In genomic region chr1:201396859-201397464, GRCh38 we compare ENCODE assay signal across 17 cellular contexts. TPM values are rescaled to one million over a fixed set of nuclear protein-coding genes. Genes with fewer than 3 reads are reported as not detected.
DNase-seq lines count a peak whose midpoint lies in the region; ATAC-seq and TF ChIP-seq lines count a peak whose summit lies in the region.
"Had no signal": no experiment of that assay in that cellular context is flagged by ENCODE, and none has a peak within 500 bp of the region (broad histone marks: within the 10 kb centered on the region; RNA-seq: fewer than 3 reads in every experiment).

No MANE protein-coding gene starts in this region.

- intact Hi-C loops in CD8-positive, alpha-beta T cell (cut with DNase I, micrococcal nuclease): no loop called here

- peaks cover 50% of the 10 kb centered on the region for H3K4me1 ChIP-seq in hepatocyte (ENCODE audit: insufficient read depth)
- no peaks in the 10 kb centered on the region for H3K4me1 ChIP-seq in rectal smooth muscle tissue (ENCODE audit: control insufficient read depth, insufficient read depth, low read length)
- H3K4me1 ChIP-seq in GM23338 (ENCODE audit: insufficient read depth): peaks cover 26% of the 10 kb centered on the region
- H3K4me1 ChIP-seq in CD8-positive, alpha-beta T cell (ENCODE audit: insufficient read depth, low read length): no peaks in the 10 kb centered on the region

- H3K27ac Mint-ChIP-seq in GM23338 (no peak overlapping the region), glutamatergic neuron (ENCODE audit: unreplicated experiment) (no peak overlapping the region)
- H3K27ac Mint-ChIP-seq in CD8-positive, alpha-beta T cell: no peak overlapping the region
- H3K27ac Mint-ChIP-seq: activated CD4-positive, alpha-beta T cell treated with anti-CD3 and anti-CD28 coated beads, Interleukin-2, amount 10 ng/mL, durations not matched to agents 7 days and 5 days; dendritic cell treated with granulocyte-macrophage colony-stimulating factor and Interleukin-4, amounts not matched to agents 40 ng/mL and 50 ng/mL, for 4 days; IgD-negative memory B cell had no signal

- POLR2A ChIA-PET in CD8-positive, alpha-beta T cell (lab: Charles Lee): no interaction called here

- H3K9me2 ChIP-seq in hepatocyte (replicated peaks; ENCODE audit: insufficient read depth) (no peaks in the 10 kb centered on the region), GM23338 (ENCODE audit: insufficient read depth) (no peaks in the 10 kb centered on the region)

- peak overlapping the region; percentile 82 for H3K4me2 ChIP-seq in hepatocyte
- H3K4me2 ChIP-seq in GM23338: no peak overlapping the region

- peak; percentile 84 for DNase-seq in Caki2 (ENCODE audit: low read depth)
- peak; percentile 50 for DNase-seq in NCI-H510A (lab: John Stamatoyannopoulos, UW)
- peak; percentile 86 for DNase-seq in hepatocyte (ENCODE audit: low spot score)
- no peak for DNase-seq in GM23338 (ENCODE audit: low spot score)
- DNase-seq in CD8-positive, alpha-beta T cell: no peak
- no peak for DNase-seq in glutamatergic neuron
- DNase-seq: activated CD4-positive, alpha-beta T cell treated with anti-CD3 and anti-CD28 coated beads, Interleukin-2, amount 10 ng/mL, durations not matched to agents 7 days and 5 days; activated naive CD4-positive, alpha-beta T cell treated with Interleukin-2 at 50 U/mL for 16 hours; hippocampal formation; NCI-H2227 treated with DMSO at 0.1 percent for 48 hours had no signal

- no peak overlapping the region for H3K9ac ChIP-seq in rectal smooth muscle tissue (ENCODE audit: low read length)

- H3K36me3 ChIP-seq in hepatocyte (replicated peaks; ENCODE audit: insufficient read depth, low read depth) (no peaks in the 10 kb centered on the region), rectal smooth muscle tissue (ENCODE audit: control insufficient read depth, insufficient read depth, low read length) (no peaks in the 10 kb centered on the region), GM23338 (ENCODE audit: insufficient read depth) (no peaks in the 10 kb centered on the region)
- no peaks in the 10 kb centered on the region for H3K36me3 ChIP-seq in CD8-positive, alpha-beta T cell (ENCODE audit: insufficient read depth, low read length)
- H3K36me3 ChIP-seq: tibial nerve had no signal

- H3K4me1 Mint-ChIP-seq in GM23338: peaks cover 44% of the 10 kb centered on the region
- peaks cover 4% of the 10 kb centered on the region for H3K4me1 Mint-ChIP-seq in CD8-positive, alpha-beta T cell (ENCODE audit: low read depth)
- no peaks in the 10 kb centered on the region for H3K4me1 Mint-ChIP-seq in glutamatergic neuron (ENCODE audit: low read depth, unreplicated experiment)
- H3K4me1 Mint-ChIP-seq: activated CD4-positive, alpha-beta T cell treated with anti-CD3 and anti-CD28 coated beads, Interleukin-2, amount 10 ng/mL, durations not matched to agents 7 days and 5 days; IgD-negative memory B cell; neural crest cell had no signal

- no peaks in the 10 kb centered on the region for H3K27me3 ChIP-seq in hepatocyte
- peaks cover 12% of the 10 kb centered on the region for H3K27me3 ChIP-seq in rectal smooth muscle tissue (ENCODE audit: control insufficient read depth, insufficient read depth, low read length)
- peaks cover 28% of the 10 kb centered on the region for H3K27me3 ChIP-seq in GM23338 (ENCODE audit: insufficient read depth)
- H3K27me3 ChIP-seq in CD8-positive, alpha-beta T cell (ENCODE audit: insufficient read depth, low read length): peaks cover 12% of the 10 kb centered on the region

- CTCF ChIA-PET in CD8-positive, alpha-beta T cell (lab: Charles Lee): interaction anchor here (1.0 kb wide), 1 partner anchor 45 kb away, joined by 3 read pairs; no protein-coding TSS in a partner anchor

- H3K4me3 Mint-ChIP-seq in GM23338: no peak overlapping the region
- H3K4me3 Mint-ChIP-seq in CD8-positive, alpha-beta T cell: no peak overlapping the region
- H3K4me3 Mint-ChIP-seq in glutamatergic neuron (ENCODE audit: unreplicated experiment): no peak overlapping the region
- H3K4me3 Mint-ChIP-seq: activated CD4-positive, alpha-beta T cell treated with anti-CD3 and anti-CD28 coated beads, Interleukin-2, amount 10 ng/mL, durations not matched to agents 7 days and 5 days; dendritic cell treated with granulocyte-macrophage colony-stimulating factor and Interleukin-4, amounts not matched to agents 40 ng/mL and 50 ng/mL, for 4 days; IgD-negative memory B cell; neural crest cell had no signal

- ATAC-seq in HG02623 (IDR thresholded peaks at IDR 0.05; ENCODE audit: unreplicated experiment) (no peak), GM23338 (no peak)
- no peak for ATAC-seq in CD8-positive, alpha-beta T cell

- H3K4me3 ChIP-seq in hepatocyte (no peak overlapping the region), rectal smooth muscle tissue (ENCODE audit: low read length) (peak overlapping the region; percentile 19), GM23338 (no peak overlapping the region)
- no peak overlapping the region for H3K4me3 ChIP-seq in CD8-positive, alpha-beta T cell (ENCODE audit: low read depth, low read length)
- H3K4me3 ChIP-seq: SK-N-MC, tibial nerve had no signal

- H3K9me3 Mint-ChIP-seq in GM23338: no peaks in the 10 kb centered on the region
- H3K9me3 Mint-ChIP-seq in CD8-positive, alpha-beta T cell: no peaks in the 10 kb centered on the region
- H3K9me3 Mint-ChIP-seq in glutamatergic neuron (ENCODE audit: unreplicated experiment): peaks cover 14% of the 10 kb centered on the region
- H3K9me3 Mint-ChIP-seq: activated CD4-positive, alpha-beta T cell treated with anti-CD3 and anti-CD28 coated beads, Interleukin-2, amount 10 ng/mL, durations not matched to agents 7 days and 5 days; dendritic cell treated with granulocyte-macrophage colony-stimulating factor and Interleukin-4, amounts not matched to agents 40 ng/mL and 50 ng/mL, for 4 days; IgD-negative memory B cell; neural crest cell had no signal

- peaks cover 14% of the 10 kb centered on the region for H4K20me1 ChIP-seq in hepatocyte (ENCODE audit: insufficient read depth, poor library complexity, severe bottlenecking)
- no peaks in the 10 kb centered on the region for H4K20me1 ChIP-seq in GM23338 (replicated peaks; ENCODE audit: insufficient read depth)

- TF ChIP-seq CTCF in hepatocyte (IDR thresholded peaks at IDR 0.05; ENCODE audit: poor library complexity) (no peak), GM23338 (conservative IDR thresholded peaks at IDR 0.05; ENCODE audit: low read depth in 2 of 2) (no peak), glutamatergic neuron (IDR thresholded peaks at IDR 0.05; ENCODE audit: partially characterized antibody, unreplicated experiment) (no peak)
- no peak for TF ChIP-seq CTCF in CD8-positive, alpha-beta T cell (IDR thresholded peaks at IDR 0.05)

- peak overlapping the region; percentile 98 for H3K27ac ChIP-seq in hepatocyte
- no peak overlapping the region for H3K27ac ChIP-seq in rectal smooth muscle tissue (ENCODE audit: low read depth, low read length)
- no peak overlapping the region for H3K27ac ChIP-seq in GM23338 (ENCODE audit: low read depth)
- no peak overlapping the region for H3K27ac ChIP-seq in CD8-positive, alpha-beta T cell (ENCODE audit: low read depth, low read length)
- H3K27ac ChIP-seq: SK-N-MC had no signal

- in situ Hi-C loops in Caki2 (cut with HindIII; ENCODE audit: low pct_unique_long_range_greater_than_20kb, low sequenced_read_pairs): no loop called here

- H3K27me3 Mint-ChIP-seq in GM23338 (ENCODE audit: insufficient read depth, low read depth, poor library complexity): peaks cover 32% of the 10 kb centered on the region
- peaks cover 33% of the 10 kb centered on the region for H3K27me3 Mint-ChIP-seq in CD8-positive, alpha-beta T cell (ENCODE audit: low read depth)
- H3K27me3 Mint-ChIP-seq in glutamatergic neuron (ENCODE audit: unreplicated experiment): peaks cover 15% of the 10 kb centered on the region

- H3K36me3 Mint-ChIP-seq in GM23338 (ENCODE audit: low read depth) (no peaks in the 10 kb centered on the region; the same call in 2 of the 3 replicates), glutamatergic neuron (ENCODE audit: unreplicated experiment) (no peaks in the 10 kb centered on the region)
- no peaks in the 10 kb centered on the region for H3K36me3 Mint-ChIP-seq in CD8-positive, alpha-beta T cell
- H3K36me3 Mint-ChIP-seq: IgD-negative memory B cell had no signal

- H3F3A ChIP-seq in GM23338 (replicated peaks; ENCODE audit: low read depth): 0 out of 2 replicates have a peak, but pooled peaks cover 5% of the 10 kb centered on the region

- no peaks in the 10 kb centered on the region for H3K9me3 ChIP-seq in hepatocyte (ENCODE audit: low read depth)
- no peaks in the 10 kb centered on the region for H3K9me3 ChIP-seq in CD8-positive, alpha-beta T cell (ENCODE audit: low read length)
- H3K9me3 ChIP-seq: tibial nerve had no signal

- no peak overlapping the region for H2AFZ ChIP-seq in hepatocyte
- H2AFZ ChIP-seq in GM23338: no peak overlapping the region

- WGBS in hepatocyte (ENCODE audit: low lambda C conversion rate, missing lambda C conversion rate): 54% methylated on average over 10 of the region's 10 CpGs

- H3K79me2 ChIP-seq in hepatocyte (peaks cover 61% of the 10 kb centered on the region), GM23338 (replicated peaks; ENCODE audit: insufficient read depth) (no peaks in the 10 kb centered on the region; the same call in 1 of the 2 replicates)

TF ChIP-seq in GM23338, 12 proteins besides CTCF, POLR2A, EP300 and RAD21 (continues in another document):
- TF ChIP-seq STAT1 (IDR thresholded peaks at IDR 0.05; ENCODE audit: unreplicated experiment): no peak

RNA-seq across cellular contexts. Expression of gene LAD1, which starts 2.2 kb away (rescaled TPM):
- total RNA-seq in Caki2 (2014; rRNA removed; shearing (Covaris generic); ENCODE audit: low replicate concordance): 3.6 TPM in 1 of 2 replicates, not detected in the other
- 64.2 and 66.9 TPM in 2 replicates for total RNA-seq in hepatocyte
- 63.5 and 68.6 TPM in 2 replicates for polyA plus RNA-seq in hepatocyte
- total RNA-seq in GM23338 (2014; rRNA removed; shearing (Covaris generic)): 17.6 and 22.3 TPM in 2 replicates
- polyA plus RNA-seq in GM23338 (2016; fragmentation: Nextera tagmentation; extraction: Ambion mirVana): 18.0 and 18.9 TPM in 2 replicates
- not detected for total RNA-seq in CD8-positive, alpha-beta T cell
- total RNA-seq in glutamatergic neuron (ENCODE audit: unreplicated experiment): 0.25 TPM
- total RNA-seq: activated CD4-positive, alpha-beta T cell treated with anti-CD3 and anti-CD28 coated beads, Interleukin-2, amount 10 ng/mL, durations not matched to agents 7 days and 5 days; neural crest cell; tibial nerve had no signal
- polyA plus RNA-seq: IgD-negative memory B cell had no signal

RNA-seq across cellular contexts. Expression of gene TNNT2, which starts 19.5 kb away (rescaled TPM):
- total RNA-seq in Caki2 (2014; rRNA removed; shearing (Covaris generic); ENCODE audit: low replicate concordance): not detected in 2 replicates
- total RNA-seq in hepatocyte: 22.3 and 25.9 TPM in 2 replicates
- polyA plus RNA-seq in hepatocyte: 33.5 and 55.1 TPM in 2 replicates
- 4.5 and 7.5 TPM in 2 replicates for total RNA-seq in GM23338 (2014; rRNA removed; shearing (Covaris generic))
- polyA plus RNA-seq in GM23338 (2016; fragmentation: Nextera tagmentation; extraction: Ambion mirVana): 19.1 and 25.3 TPM in 2 replicates
- not detected for total RNA-seq in CD8-positive, alpha-beta T cell
- not detected for total RNA-seq in glutamatergic neuron (ENCODE audit: unreplicated experiment)
- total RNA-seq: activated CD4-positive, alpha-beta T cell treated with anti-CD3 and anti-CD28 coated beads, Interleukin-2, amount 10 ng/mL, durations not matched to agents 7 days and 5 days; neural crest cell had no signal
- polyA plus RNA-seq: IgD-negative memory B cell had no signal

RNA-seq across cellular contexts. Expression of gene TNNI1, which starts 24.6 kb away (rescaled TPM):
- not detected in 2 replicates for total RNA-seq in Caki2 (2014; rRNA removed; shearing (Covaris generic); ENCODE audit: low replicate concordance)
- 2.6 and 4.1 TPM in 2 replicates for total RNA-seq in hepatocyte
- 4.2 and 12.4 TPM in 2 replicates for polyA plus RNA-seq in hepatocyte
- total RNA-seq in GM23338 (2014; rRNA removed; shearing (Covaris generic)): not detected in 2 replicates
- polyA plus RNA-seq in GM23338 (2016; fragmentation: Nextera tagmentation; extraction: Ambion mirVana): 0.36 and 4.1 TPM in 2 replicates
- not detected for total RNA-seq in CD8-positive, alpha-beta T cell
- 4.1 TPM for total RNA-seq in glutamatergic neuron (ENCODE audit: unreplicated experiment)
- total RNA-seq: activated CD4-positive, alpha-beta T cell treated with anti-CD3 and anti-CD28 coated beads, Interleukin-2, amount 10 ng/mL, durations not matched to agents 7 days and 5 days had no signal
- polyA plus RNA-seq: IgD-negative memory B cell had no signal

Comparison
In these comparisons a context has a peak if more than half of its experiments do, and no peak if none do; other contexts are left out.
1. DNase-seq: peak in Caki2 (single experiment), NCI-H510A (single experiment) and hepatocyte (single experiment); none in GM23338 (single experiment), CD8-positive, alpha-beta T cell (0 of 7) and glutamatergic neuron (single experiment).